ENCODE assay signal across 16 cellular contexts in genomic region chr3:81472600-81473362, GRCh38.
"Had no signal": no experiment of that assay in that cellular context is flagged by ENCODE, and none has a peak within 500 bp of the region (broad histone marks: within the 10 kb centered on the region; RNA-seq: fewer than 3 reads in every experiment).

No MANE protein-coding gene starts in this region.

- DNase-seq: activated CD4-positive, alpha-beta T cell treated with anti-CD3 and anti-CD28 coated beads, Interleukin-2, amount 10 ng/mL, durations not matched to agents 7 days and 5 days; activated CD8-positive, alpha-beta memory T cell treated with anti-CD3 and anti-CD28 coated beads, Interleukin-2, amount 50 U/mL, for 48 hours; activated gamma-delta T cell; activated T-cell treated with anti-CD3 and anti-CD28 coated beads, Interleukin-2, amount 50 U/mL, for 72 hours; amygdala; cortex of kidney; effector memory CD4-positive, alpha-beta T cell; hippocampal formation; kidney; left lung; posterior cingulate gyrus; right cardiac atrium; stimulated activated CD4-positive, alpha-beta T cell treated with anti-CD3 and anti-CD28 coated beads, Interleukin-15, amount 100 ng/mL, for 24 hours; stimulated activated CD4-positive, alpha-beta T cell treated with anti-CD3 and anti-CD28 coated beads, Interleukin-4, amount 100 ng/mL, for 1 hour; stimulated activated naive B cell treated with anti-CD40 and anti-IgM and Interleukin-4, amounts not matched to agents 10 μg/mL and 1 μg/mL and 100 μg/mL, for 72 hours; thyroid gland had no signal
